22 cellular contexts compared by ENCODE assay signal in the genomic region with DNA sequence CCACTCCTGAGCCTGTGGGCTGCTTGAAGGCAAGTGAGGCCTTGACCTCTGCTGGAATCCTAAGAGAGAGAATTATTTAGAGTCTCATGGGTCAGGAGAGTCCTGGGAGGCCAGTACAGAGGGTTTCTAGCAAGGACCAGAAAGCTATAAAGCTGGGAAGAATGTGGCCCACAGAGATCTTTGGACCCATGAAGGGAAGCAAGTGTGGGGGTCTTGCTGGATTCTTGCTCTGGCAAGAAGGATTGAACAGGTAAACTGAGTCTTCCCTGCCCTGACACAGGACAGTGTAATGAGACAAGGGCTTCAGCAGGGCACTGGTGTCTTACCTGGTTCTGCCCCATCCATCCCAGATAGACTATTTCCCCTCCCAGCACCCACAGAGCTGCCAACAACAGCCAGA. TPM values are rescaled to one million over a fixed set of nuclear protein-coding genes. Genes with fewer than 3 reads are reported as not detected.
"Had no signal": no experiment of that assay in that cellular context is flagged by ENCODE, and none has a peak within 500 bp of the region (broad histone marks: within the 10 kb centered on the region; RNA-seq: fewer than 3 reads in every experiment).

No MANE protein-coding gene starts in this region.

- H3K27me3 ChIP-seq: SJSA1 had no signal

- DNase-seq: KBM-7; MV-4-11; NCI-H1048; NCI-H1105; NCI-H1417; NCI-H1436 treated with DMSO at 0.1 percent for 48 hours; NCI-H1694 treated with DMSO at 0.1 percent for 48 hours; NCI-H1930; NCI-H2081; NCI-H2107; NCI-H524; NCI-H748 treated with DMSO at 0.1 percent for 48 hours; NK-92 treated with Interleukin-12 subunit alpha and Interleukin-12 subunit beta, amount 100 ng/mL, for 24 hours; OCI-M1; Right ventricle myocardium superior; RPMI8226; SIG-M5 had no signal

- H3K9me3 ChIP-seq: SJSA1 had no signal

- H3K36me3 ChIP-seq: SJSA1 had no signal

- H3K4me3 ChIP-seq: SJSA1, SK-N-MC had no signal

- H3K4me1 ChIP-seq: SJSA1 had no signal

- H3K27ac ChIP-seq: HL-60, SJSA1, SK-N-MC had no signal

- FAIRE-seq: RCC 7860 had no signal

RNA-seq across cellular contexts. Expression of a gene that starts 40.3 kb away (rescaled TPM):
- total RNA-seq: NCI-H460, Right ventricle myocardium superior, SJSA1 had no signal
